ENCODE assay signal across 21 cellular contexts in genomic region chr13:77915676-77916075, GRCh38. TPM values are rescaled to one million over a fixed set of nuclear protein-coding genes. Genes with fewer than 3 reads are reported as not detected.
DNase-seq lines count a peak whose midpoint lies in the region; ATAC-seq and TF ChIP-seq lines count a peak whose summit lies in the region.
"Had no signal": no experiment of that assay in that cellular context is flagged by ENCODE, and none has a peak within 500 bp of the region (broad histone marks: within the 10 kb centered on the region; RNA-seq: fewer than 3 reads in every experiment).

No MANE protein-coding gene starts in this region.

- H3K9me3 ChIP-seq in HUES64 (ENCODE audit: insufficient read depth, low read depth, low read length) (no peaks in the 10 kb centered on the region), duodenal mucosa (ENCODE audit: control insufficient read depth in 1 of 2, low read length in 2 of 2) (peaks cover 0 to 2% of the 10 kb centered on the region in 2 donors), lower lobe of right lung (no peaks in the 10 kb centered on the region), suprapubic skin (no peaks in the 10 kb centered on the region)
- H3K9me3 ChIP-seq: body of pancreas had no signal

- H3K27me3 ChIP-seq in HUES64 (ENCODE audit: insufficient read depth, low read length) (peaks cover 25% of the 10 kb centered on the region), duodenal mucosa (ENCODE audit: control insufficient read depth in 1 of 2, insufficient read depth in 2 of 2, low read length in 2 of 2) (no peaks in the 10 kb centered on the region), lower lobe of right lung (ENCODE audit: low read depth) (no peaks in the 10 kb centered on the region), suprapubic skin (peaks cover 7% of the 10 kb centered on the region)

- H3K9ac ChIP-seq in HUES64 (ENCODE audit: low read depth, low read length) (0 out of 2 replicates have a peak overlapping the region, but pooled peaks have one; percentile 38), duodenal mucosa (ENCODE audit: low read depth in 1 of 2, low read length in 2 of 2) (no peak overlapping the region)

- ATAC-seq in lower lobe of right lung, result no peak
- ATAC-seq: activated T-cell treated with anti-CD3 and anti-CD28 coated beads, Interleukin-2, amount 50 U/mL, for 4 hours; body of pancreas; left lobe of liver; stimulated activated naive B cell treated with anti-CD40 and anti-IgM and Interleukin-4, amounts not matched to agents 10 μg/mL and 1 μg/mL and 100 μg/mL, for 72 hours had no signal

- in situ Hi-C loops in ACHN (cut with HindIII; ENCODE audit: low pct_ligation_motif_present, low pct_unique_long_range_greater_than_20kb, low sequenced_read_pairs), result no loop called here

- TF ChIP-seq CTCF in lower lobe of right lung (IDR thresholded peaks at IDR 0.05) (no peak), suprapubic skin (IDR thresholded peaks at IDR 0.05) (no peak)

- H3K4me1 ChIP-seq in HUES64 (ENCODE audit: insufficient read depth, low read length), result peaks cover 36% of the 10 kb centered on the region; the same call in 1 of the 2 replicates
- H3K4me1 ChIP-seq in duodenal mucosa (ENCODE audit: control insufficient read depth in 1 of 2, insufficient read depth in 2 of 2, low read length in 2 of 2), result no peaks in the 10 kb centered on the region
- H3K4me1 ChIP-seq in lower lobe of right lung, result peaks cover 5% of the 10 kb centered on the region
- H3K4me1 ChIP-seq in suprapubic skin, result peaks cover 18% of the 10 kb centered on the region

- H3K36me3 ChIP-seq in HUES64 (ENCODE audit: insufficient read depth, low read length) (peaks cover 34% of the 10 kb centered on the region), duodenal mucosa (ENCODE audit: control insufficient read depth in 1 of 2, insufficient read depth in 2 of 2, low read length in 2 of 2) (no peaks in the 10 kb centered on the region), lower lobe of right lung (no peaks in the 10 kb centered on the region), suprapubic skin (no peaks in the 10 kb centered on the region)

- DNase-seq in lower lobe of right lung, result no peak
- DNase-seq in suprapubic skin (ENCODE audit: low spot score in 2 of 2), result no peak
- DNase-seq in H4 (ENCODE audit: low spot score), result no peak
- DNase-seq in ACHN, result no peak
- DNase-seq in activated CD4-positive, CD25-positive, alpha-beta regulatory T cell treated with anti-CD3 and anti-CD28 coated beads, Interleukin-2, amount 50 U/mL, for 72 hours, result no peak
- DNase-seq: activated CD4-positive, alpha-beta T cell treated with anti-CD3 and anti-CD28 coated beads, Interleukin-2, amount 50 U/mL, for 48 hours; activated T-cell treated with anti-CD3 and anti-CD28 coated beads, Interleukin-2, amount 50 U/mL, for 4 hours; AML-193; body of pancreas; COR-L47; EL; hypothalamus; MV-4-11; NCI-H2029; NCI-H446 treated with DMSO at 0.1 percent for 48 hours; nephron progenitor cell; stimulated activated naive B cell treated with anti-CD40 and anti-IgM and Interleukin-4, amounts not matched to agents 10 μg/mL and 1 μg/mL and 100 μg/mL, for 72 hours had no signal

- H3K4me3 ChIP-seq in HUES64 (ENCODE audit: low read length) (peak overlapping the region; percentile 84), duodenal mucosa (ENCODE audit: low read depth in 1 of 2, low read length in 2 of 2) (peak overlapping the region; percentile 40 to 56), lower lobe of right lung (peak overlapping the region; percentile 72), suprapubic skin (peak overlapping the region; percentile 60)
- H3K4me3 ChIP-seq: body of pancreas had no signal

- TF ChIP-seq POLR2A in suprapubic skin (IDR thresholded peaks at IDR 0.05), result no peak

- no peak overlapping the region for H3K27ac ChIP-seq in HUES64 (ENCODE audit: low read depth, low read length)
- no peak overlapping the region for H3K27ac ChIP-seq in duodenal mucosa (ENCODE audit: low read depth, low read length)
- H3K27ac ChIP-seq in lower lobe of right lung, result peak overlapping the region; percentile 20
- no peak overlapping the region for H3K27ac ChIP-seq in suprapubic skin
- H3K27ac ChIP-seq: body of pancreas had no signal

- WGBS in HUES64, result 80% methylated on average over 1 of the region's 1 CpG
- WGBS in suprapubic skin, result 89% methylated on average over 1 of the region's 1 CpG

- TF ChIP-seq EP300 in suprapubic skin (IDR thresholded peaks at IDR 0.05), result no peak

- intact Hi-C loops in lower lobe of right lung (cut with DNase I), result no loop called here

RNA-seq across cellular contexts. Expression of gene EDNRB, which starts 3.0 kb away (rescaled TPM):
- 41.6 TPM for polyA plus RNA-seq in HUES64 (2013, experiment 1 of 2)
- 56.0 TPM for polyA plus RNA-seq in HUES64 (2013, experiment 2 of 2)
- total RNA-seq in lower lobe of right lung, result 60.7 TPM
- 10 to 100 TPM; 22.9 to 35.2 (median 26.8) TPM for total RNA-seq in suprapubic skin
- total RNA-seq in H4 (2014; rRNA removed; shearing (Covaris generic)), result 0.29 TPM in 1 of 2 replicates, not detected in the other
- polyA plus RNA-seq: IgD-negative memory B cell had no signal

Comparison
In these comparisons a context has a peak if more than half of its experiments do, and no peak if none do; other contexts are left out.
1. RNA of gene EDNRB, which starts 3.0 kb away (total RNA-seq): 60.7 TPM in lower lobe of right lung (single experiment) and 22.9 to 35.2 TPM in suprapubic skin; 0.29 TPM in H4; every median in the first group is over 10 times any median in the second.
2. Peak in every context shown above with its lines, with median percentiles within 50 percentile points of each other: H3K4me3 ChIP-seq.